ENCODE assay signal across 8 cellular contexts in the genomic region with DNA sequence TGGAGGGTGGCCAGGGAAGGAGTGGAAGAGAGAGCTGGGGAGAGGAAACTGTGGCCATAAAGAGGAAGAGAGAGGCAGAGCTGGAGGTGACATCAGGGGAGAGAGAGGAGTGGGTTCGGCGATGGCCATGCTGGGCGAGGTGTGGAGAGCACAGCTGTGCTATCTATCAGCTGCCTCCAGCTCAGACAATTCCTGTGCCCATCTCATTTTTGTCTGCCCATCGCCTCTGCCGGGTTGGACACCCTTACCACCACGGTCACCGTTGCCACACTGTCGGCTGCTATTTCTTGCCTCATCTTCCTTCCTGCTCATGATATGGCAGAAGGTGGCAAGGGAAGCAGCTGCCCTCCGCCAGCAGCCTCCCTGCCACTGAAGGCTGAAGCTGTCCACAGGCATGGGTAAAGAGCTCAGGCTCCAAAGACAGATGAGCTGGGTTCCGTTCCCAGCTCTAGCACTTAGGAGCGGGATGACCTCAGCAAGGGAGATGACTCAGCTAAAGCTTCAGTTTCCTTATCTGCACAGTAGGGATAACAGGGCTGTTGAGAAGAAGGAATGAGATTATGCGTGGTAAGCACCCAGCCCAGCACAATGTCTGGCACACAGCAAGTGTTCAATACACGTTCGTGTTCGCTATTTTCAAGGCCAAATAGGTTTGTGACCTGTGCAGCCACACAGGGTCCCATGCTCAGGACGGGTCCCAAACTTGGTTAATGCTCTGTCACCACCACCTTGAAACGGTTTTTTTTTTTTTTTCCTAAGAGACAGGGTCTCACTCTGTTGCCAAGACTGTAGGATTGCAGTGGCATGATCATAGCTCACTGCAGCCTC. TPM values are rescaled to one million over a fixed set of nuclear protein-coding genes. Genes with fewer than 3 reads are reported as not detected.
DNase-seq lines count a peak whose midpoint lies in the region; ATAC-seq, FAIRE-seq and TF ChIP-seq lines count a peak whose summit lies in the region.

No MANE protein-coding gene starts in this region.

- H3K4me3 Mint-ChIP-seq in WTC11: no peak overlapping the region

- peaks cover 32% of the 10 kb centered on the region for H3K4me1 ChIP-seq in hepatocyte (ENCODE audit: insufficient read depth)

- H3K27me3 Mint-ChIP-seq in WTC11 (ENCODE audit: low read depth): peaks cover 5% of the 10 kb centered on the region; the same call in 1 of the 2 replicates

- no peaks in the 10 kb centered on the region for H3K9me2 ChIP-seq in hepatocyte (replicated peaks; ENCODE audit: insufficient read depth)

- peaks cover 5% of the 10 kb centered on the region for H3K79me2 ChIP-seq in hepatocyte

- H3K4me2 ChIP-seq in hepatocyte: peak overlapping the region; percentile 38

- H3K9me3 ChIP-seq in hepatocyte (ENCODE audit: low read depth): no peaks in the 10 kb centered on the region

- no peaks in the 10 kb centered on the region for H3K9me3 Mint-ChIP-seq in WTC11

- TF ChIP-seq CTCF in WTC11 (IDR thresholded peaks at IDR 0.05) (no peak), hepatocyte (IDR thresholded peaks at IDR 0.05; ENCODE audit: poor library complexity) (no peak)

- H3K36me3 Mint-ChIP-seq in WTC11: no peaks in the 10 kb centered on the region

- H3K27me3 ChIP-seq in hepatocyte: no peaks in the 10 kb centered on the region

- H3K27ac ChIP-seq in hepatocyte: peak overlapping the region; percentile 49

- FAIRE-seq in urothelium cell line (lab: Jason Lieb, UNC): no peak

- no peak overlapping the region for H2AFZ ChIP-seq in hepatocyte

- H3K36me3 ChIP-seq in hepatocyte (replicated peaks; ENCODE audit: insufficient read depth, low read depth): no peaks in the 10 kb centered on the region

- peaks cover 12% of the 10 kb centered on the region for H3K4me1 Mint-ChIP-seq in WTC11

- DNase-seq in stimulated activated CD4-positive, alpha-beta T cell treated with anti-CD3 and anti-CD28 coated beads, Interleukin-15, amount 100 ng/mL, for 24 hours: peak; percentile 50
- no peak for DNase-seq in stimulated activated CD4-positive, alpha-beta T cell treated with anti-CD3 and anti-CD28 coated beads, Interleukin-4, amount 100 ng/mL, for 24 hours
- DNase-seq in WTC11 (ENCODE audit: low spot score) (no peak), hepatocyte (ENCODE audit: low spot score) (peak; percentile 67), urothelium cell line (ENCODE audit: low spot score) (peak; percentile 78), NCI-H187 treated with DMSO at 0.1 percent for 48 hours (lab: John Stamatoyannopoulos, UW) (no peak), T1000 (lab: John Stamatoyannopoulos, UW) (no peak)

- CTCF ChIA-PET in WTC11 (lab: Charles Lee): interaction anchor here (0.5 to 1.8 kb wide), 7 partner anchors 11 to 295 kb away, joined by 3 to 7 read pairs (median 4); a partner anchor contains a TSS

- POLR2A ChIA-PET in WTC11 (lab: Charles Lee): interaction anchor here (0.6 kb wide), 2 partner anchors 221 to 513 kb away, joined by 3 to 4 read pairs; no protein-coding TSS in a partner anchor

- peak overlapping the region; percentile 75 for H3K27ac Mint-ChIP-seq in WTC11

- H4K20me1 ChIP-seq in hepatocyte (ENCODE audit: insufficient read depth, poor library complexity, severe bottlenecking): no peaks in the 10 kb centered on the region

- ATAC-seq in WTC11: no peak
- no peak for ATAC-seq in HG03460 (IDR thresholded peaks at IDR 0.05; ENCODE audit: unreplicated experiment)

- no peak overlapping the region for H3K4me3 ChIP-seq in hepatocyte

- 68% methylated on average over 17 of the region's 17 CpGs for WGBS in hepatocyte (ENCODE audit: low lambda C conversion rate, missing lambda C conversion rate)

TF ChIP-seq in WTC11, 78 proteins besides CTCF, POLR2A, EP300 and RAD21:
- TF ChIP-seq SMAD4 (CRISPR knock-in tag; IDR thresholded peaks at IDR 0.05) (no peak), PRRX2 (CRISPR knock-in tag; IDR thresholded peaks at IDR 0.05) (no peak), ZNF219 (CRISPR knock-in tag; IDR thresholded peaks at IDR 0.05; ENCODE audit: borderline replicate concordance) (no peak), MYBL2 (CRISPR knock-in tag; IDR thresholded peaks at IDR 0.05) (no peak)
- TF ChIP-seq, protein P1, sequence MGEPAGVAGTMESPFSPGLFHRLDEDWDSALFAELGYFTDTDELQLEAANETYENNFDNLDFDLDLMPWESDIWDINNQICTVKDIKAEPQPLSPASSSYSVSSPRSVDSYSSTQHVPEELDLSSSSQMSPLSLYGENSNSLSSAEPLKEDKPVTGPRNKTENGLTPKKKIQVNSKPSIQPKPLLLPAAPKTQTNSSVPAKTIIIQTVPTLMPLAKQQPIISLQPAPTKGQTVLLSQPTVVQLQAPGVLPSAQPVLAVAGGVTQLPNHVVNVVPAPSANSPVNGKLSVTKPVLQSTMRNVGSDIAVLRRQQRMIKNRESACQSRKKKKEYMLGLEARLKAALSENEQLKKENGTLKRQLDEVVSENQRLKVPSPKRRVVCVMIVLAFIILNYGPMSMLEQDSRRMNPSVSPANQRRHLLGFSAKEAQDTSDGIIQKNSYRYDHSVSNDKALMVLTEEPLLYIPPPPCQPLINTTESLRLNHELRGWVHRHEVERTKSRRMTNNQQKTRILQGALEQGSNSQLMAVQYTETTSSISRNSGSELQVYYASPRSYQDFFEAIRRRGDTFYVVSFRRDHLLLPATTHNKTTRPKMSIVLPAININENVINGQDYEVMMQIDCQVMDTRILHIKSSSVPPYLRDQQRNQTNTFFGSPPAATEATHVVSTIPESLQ (CRISPR knock-in tag; IDR thresholded peaks at IDR 0.05): no peak
- TF ChIP-seq, protein P2, sequence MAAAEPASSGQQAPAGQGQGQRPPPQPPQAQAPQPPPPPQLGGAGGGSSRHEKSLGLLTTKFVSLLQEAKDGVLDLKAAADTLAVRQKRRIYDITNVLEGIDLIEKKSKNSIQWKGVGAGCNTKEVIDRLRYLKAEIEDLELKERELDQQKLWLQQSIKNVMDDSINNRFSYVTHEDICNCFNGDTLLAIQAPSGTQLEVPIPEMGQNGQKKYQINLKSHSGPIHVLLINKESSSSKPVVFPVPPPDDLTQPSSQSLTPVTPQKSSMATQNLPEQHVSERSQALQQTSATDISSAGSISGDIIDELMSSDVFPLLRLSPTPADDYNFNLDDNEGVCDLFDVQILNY (CRISPR knock-in tag; IDR thresholded peaks at IDR 0.05): no peak

RNA-seq across cellular contexts. Expression of a gene that starts 21.9 kb away (rescaled TPM):
- total RNA-seq in WTC11 (2021): 29.6 to 33.6 TPM (median 31.0 TPM) in 3 replicates
- 16.7 and 25.1 TPM in 2 replicates for total RNA-seq in hepatocyte
- 12.6 and 14.0 TPM in 2 replicates for polyA plus RNA-seq in hepatocyte

Comparison
In these comparisons a context has a peak if more than half of its experiments do, and no peak if none do; other contexts are left out.
1. DNase-seq: peak in stimulated activated CD4-positive, alpha-beta T cell treated with anti-CD3 and anti-CD28 coated beads, Interleukin-15, amount 100 ng/mL, for 24 hours (single experiment), hepatocyte (single experiment) and urothelium cell line (single experiment); none in stimulated activated CD4-positive, alpha-beta T cell treated with anti-CD3 and anti-CD28 coated beads, Interleukin-4, amount 100 ng/mL, for 24 hours (single experiment), WTC11 (single experiment), NCI-H187 treated with DMSO at 0.1 percent for 48 hours (single experiment) and T1000 (single experiment).